Comparison of ENCODE assay signal across 1 cellular context in genomic region chr2:238238766-238239551, GRCh38.
A peak's percentile ranks its signal among the peaks of the same experiment; 100 is the strongest.
TF ChIP-seq lines count a peak whose summit lies in the region.

No MANE protein-coding gene starts in this region.

TF ChIP-seq in HepG2, 621 proteins besides CTCF, POLR2A, EP300 and RAD21 (continued from another document and continues in another):
- TF ChIP-seq ZNF382 (CRISPR knock-in tag; IDR thresholded peaks at IDR 0.05; ENCODE audit: borderline replicate concordance): no peak
- TF ChIP-seq FOXP1 (IDR thresholded peaks at IDR 0.05): no peak
- TF ChIP-seq FOXP1 (CRISPR knock-in tag; IDR thresholded peaks at IDR 0.05): no peak
- no peak for TF ChIP-seq ATF7 (IDR thresholded peaks at IDR 0.05)
- TF ChIP-seq ATF7 (CRISPR knock-in tag; IDR thresholded peaks at IDR 0.05): peak; percentile 83; the same call in 1 of the 2 replicates
- TF ChIP-seq FOSL2 (CRISPR knock-in tag; IDR thresholded peaks at IDR 0.05): peak; percentile 58; the same call in 1 of the 2 replicates
- TF ChIP-seq RBFOX2 (IDR thresholded peaks at IDR 0.05; ENCODE audit: low read depth, low read length): peak; percentile 39; the same call in 1 of the 2 replicates
- peak; percentile 87 for TF ChIP-seq ZNF317 (CRISPR knock-in tag; IDR thresholded peaks at IDR 0.05)
- TF ChIP-seq MXD1 (CRISPR knock-in tag; IDR thresholded peaks at IDR 0.05): peak; percentile 98
- peak; percentile 82 for TF ChIP-seq YEATS2 (CRISPR knock-in tag; IDR thresholded peaks at IDR 0.05; ENCODE audit: borderline replicate concordance)
- TF ChIP-seq ZFY (CRISPR knock-in tag; IDR thresholded peaks at IDR 0.05): peak; percentile 63; the same call in 1 of the 2 replicates
- no peak for TF ChIP-seq SMARCC2 (IDR thresholded peaks at IDR 0.05)
- TF ChIP-seq ZNF280D (CRISPR knock-in tag; IDR thresholded peaks at IDR 0.05): 0 out of 2 replicates have a peak, but pooled peaks have one; percentile 48
- TF ChIP-seq ZNF101 (CRISPR knock-in tag; IDR thresholded peaks at IDR 0.05; ENCODE audit: borderline replicate concordance, low read depth): peak; percentile 58; the same call in 1 of the 2 replicates
- no peak for TF ChIP-seq ZNF512B (CRISPR knock-in tag; IDR thresholded peaks at IDR 0.05; ENCODE audit: borderline replicate concordance)
- TF ChIP-seq NR2C2 (CRISPR knock-in tag; IDR thresholded peaks at IDR 0.05; ENCODE audit: borderline replicate concordance): no peak
- TF ChIP-seq ZNF597 (CRISPR knock-in tag; IDR thresholded peaks at IDR 0.05): no peak
- TF ChIP-seq ZNF350 (CRISPR knock-in tag; IDR thresholded peaks at IDR 0.05; ENCODE audit: borderline replicate concordance, low read depth): peak; percentile 41; the same call in 1 of the 2 replicates
- peak; percentile 98; the same call in 1 of the 2 replicates for TF ChIP-seq ZNF33B (CRISPR knock-in tag; IDR thresholded peaks at IDR 0.05)
- TF ChIP-seq KLF13 (CRISPR knock-in tag; IDR thresholded peaks at IDR 0.05): peak; percentile 96
- peak; percentile 97 for TF ChIP-seq ZNF792 (CRISPR knock-in tag; IDR thresholded peaks at IDR 0.05)
- TF ChIP-seq SRSF1 (optimal IDR thresholded peaks at IDR 0.05; ENCODE audit: low read depth, low read length): no peak
- TF ChIP-seq LRRFIP1 (CRISPR knock-in tag; conservative IDR thresholded peaks at IDR 0.05): no peak
- TF ChIP-seq MAF1 (CRISPR knock-in tag; IDR thresholded peaks at IDR 0.05; ENCODE audit: borderline replicate concordance): peak; percentile 77; the same call in 1 of the 2 replicates
- peak; percentile 88 for TF ChIP-seq KDM4B (CRISPR knock-in tag; IDR thresholded peaks at IDR 0.05)
- TF ChIP-seq HINFP (CRISPR knock-in tag; IDR thresholded peaks at IDR 0.05; ENCODE audit: low read depth): peak; percentile 75; the same call in 1 of the 2 replicates
- TF ChIP-seq TBX3 (IDR thresholded peaks at IDR 0.05; ENCODE audit: borderline replicate concordance): no peak
- TF ChIP-seq ATF3 (CRISPR knock-in tag; IDR thresholded peaks at IDR 0.05): peak; percentile 81; the same call in 1 of the 2 replicates
- peak; percentile 80 for TF ChIP-seq ZNF788 (CRISPR knock-in tag; IDR thresholded peaks at IDR 0.05; ENCODE audit: borderline replicate concordance)
- TF ChIP-seq TEF (CRISPR knock-in tag; IDR thresholded peaks at IDR 0.05): peak; percentile 95
- 0 out of 2 replicates have a peak, but pooled peaks have one; percentile 43 for TF ChIP-seq JUN (CRISPR knock-in tag; IDR thresholded peaks at IDR 0.05)
- TF ChIP-seq DZIP1 (CRISPR knock-in tag; IDR thresholded peaks at IDR 0.05): peak; percentile 99
- 0 out of 2 replicates have a peak, but pooled peaks have one; percentile 66 for TF ChIP-seq ZNF761 (CRISPR knock-in tag; conservative IDR thresholded peaks at IDR 0.05)
- TF ChIP-seq ZNF143 (CRISPR knock-in tag; IDR thresholded peaks at IDR 0.05): peak; percentile 71
- peak; percentile 49; the same call in 1 of the 2 replicates for TF ChIP-seq ZNF136 (CRISPR knock-in tag; IDR thresholded peaks at IDR 0.05; ENCODE audit: low read depth)
- no peak for TF ChIP-seq SSRP1 (CRISPR knock-in tag; IDR thresholded peaks at IDR 0.05)
- TF ChIP-seq GABPB1 (CRISPR knock-in tag; IDR thresholded peaks at IDR 0.05): peak; percentile 88
- TF ChIP-seq PAXIP1 (CRISPR knock-in tag; conservative IDR thresholded peaks at IDR 0.05): no peak
- peak; percentile 85 for TF ChIP-seq ZBTB37 (CRISPR knock-in tag; IDR thresholded peaks at IDR 0.05)
- TF ChIP-seq ZZZ3 (CRISPR knock-in tag; IDR thresholded peaks at IDR 0.05; ENCODE audit: borderline replicate concordance): no peak
